In genomic region chr16:74031551-74031950, GRCh38 we compare ENCODE assay signal across 16 cellular contexts.
DNase-seq lines count a peak whose midpoint lies in the region; ATAC-seq and TF ChIP-seq lines count a peak whose summit lies in the region.
"Had no signal": no experiment of that assay in that cellular context is flagged by ENCODE, and none has a peak within 500 bp of the region (broad histone marks: within the 10 kb centered on the region; RNA-seq: fewer than 3 reads in every experiment).

No MANE protein-coding gene starts in this region.

- H3K4me3 Mint-ChIP-seq in endodermal cell: no peak overlapping the region
- H3K4me3 Mint-ChIP-seq in CD8-positive, alpha-beta T cell: no peak overlapping the region
- H3K4me3 Mint-ChIP-seq: CD4-positive, alpha-beta T cell; HFFc6 had no signal

- H3K9me3 ChIP-seq in DND-41 (ENCODE audit: insufficient read depth, low read length, severe bottlenecking) (no peaks in the 10 kb centered on the region), HUES48 (ENCODE audit: control insufficient read depth, insufficient read depth, low read length) (no peaks in the 10 kb centered on the region), endodermal cell (ENCODE audit: control insufficient read depth, low read length) (no peaks in the 10 kb centered on the region), neural cell (ENCODE audit: low read length) (no peaks in the 10 kb centered on the region)
- H3K9me3 ChIP-seq in CD8-positive, alpha-beta T cell (ENCODE audit: low read length): no peaks in the 10 kb centered on the region
- H3K9me3 ChIP-seq: BLaER1 had no signal

- TF ChIP-seq EP300 in neural cell (conservative IDR thresholded peaks at IDR 0.05; ENCODE audit: poor library complexity, severe bottlenecking): no peak

- no peak for ATAC-seq in DND-41 (ENCODE audit: insufficient read depth, low read depth)
- no peak for ATAC-seq in CD8-positive, alpha-beta T cell

- no peaks in the 10 kb centered on the region for H3K36me3 Mint-ChIP-seq in endodermal cell (ENCODE audit: low read depth)
- H3K36me3 Mint-ChIP-seq in CD8-positive, alpha-beta T cell: no peaks in the 10 kb centered on the region

- H3K4me2 ChIP-seq in DND-41 (ENCODE audit: insufficient read depth, low read length) (no peak overlapping the region), neural cell (ENCODE audit: low read length) (no peak overlapping the region)
- H3K4me2 ChIP-seq: BLaER1 had no signal

- H3K79me2 ChIP-seq in DND-41 (ENCODE audit: insufficient read depth, low read length) (no peaks in the 10 kb centered on the region), neural cell (replicated peaks; ENCODE audit: insufficient read depth, low read length) (peaks cover 32% of the 10 kb centered on the region)

- H4K20me1 ChIP-seq in DND-41 (ENCODE audit: insufficient read depth, low read length) (no peaks in the 10 kb centered on the region), neural cell (ENCODE audit: insufficient read depth) (no peaks in the 10 kb centered on the region)
- H4K20me1 ChIP-seq: BLaER1 had no signal

- peaks cover 24% of the 10 kb centered on the region for H3K4me1 ChIP-seq in DND-41 (ENCODE audit: insufficient read depth, low read length)
- peaks cover 90% of the 10 kb centered on the region for H3K4me1 ChIP-seq in HUES48 (ENCODE audit: control insufficient read depth, insufficient read depth, low read length)
- H3K4me1 ChIP-seq in endodermal cell (ENCODE audit: control insufficient read depth, insufficient read depth, low read length): peaks cover 4% of the 10 kb centered on the region
- no peaks in the 10 kb centered on the region for H3K4me1 ChIP-seq in CD8-positive, alpha-beta T cell (ENCODE audit: insufficient read depth, low read length)

- H3K27ac Mint-ChIP-seq in endodermal cell: no peak overlapping the region
- no peak overlapping the region for H3K27ac Mint-ChIP-seq in CD8-positive, alpha-beta T cell
- H3K27ac Mint-ChIP-seq: CD4-positive, alpha-beta T cell; HFFc6 had no signal

- 73 to 83% methylated on average over 4 of the region's 4 CpGs for WGBS in endodermal cell (ENCODE audit: insufficient coverage in 1 of 2, insufficient read length in 1 of 2), 2 experiments

- H3K27me3 ChIP-seq in DND-41 (ENCODE audit: insufficient read depth, low read length, poor library complexity) (no peaks in the 10 kb centered on the region), HUES48 (ENCODE audit: control insufficient read depth, insufficient read depth, low read length) (no peaks in the 10 kb centered on the region), endodermal cell (ENCODE audit: control insufficient read depth, insufficient read depth, low read length, poor library complexity, severe bottlenecking) (no peaks in the 10 kb centered on the region), neural cell (ENCODE audit: insufficient read depth, low read depth, low read length) (no peaks in the 10 kb centered on the region)
- no peaks in the 10 kb centered on the region for H3K27me3 ChIP-seq in CD8-positive, alpha-beta T cell (ENCODE audit: insufficient read depth, low read length)
- H3K27me3 ChIP-seq: BLaER1 had no signal

- peaks cover 43% of the 10 kb centered on the region for H3K4me1 Mint-ChIP-seq in endodermal cell
- H3K4me1 Mint-ChIP-seq in CD8-positive, alpha-beta T cell (ENCODE audit: low read depth): no peaks in the 10 kb centered on the region

- no peaks in the 10 kb centered on the region for H3K9me2 ChIP-seq in neural cell (ENCODE audit: insufficient read depth, low read length)

- no peaks in the 10 kb centered on the region for H3K9me3 Mint-ChIP-seq in endodermal cell
- H3K9me3 Mint-ChIP-seq in CD8-positive, alpha-beta T cell: no peaks in the 10 kb centered on the region
- H3K9me3 Mint-ChIP-seq: CD4-positive, alpha-beta T cell; HFFc6 had no signal

- H3K27me3 Mint-ChIP-seq in endodermal cell (ENCODE audit: insufficient read depth): no peaks in the 10 kb centered on the region
- no peaks in the 10 kb centered on the region for H3K27me3 Mint-ChIP-seq in CD8-positive, alpha-beta T cell (ENCODE audit: low read depth)
- H3K27me3 Mint-ChIP-seq: CD4-positive, alpha-beta T cell had no signal

- DNase-seq in DND-41 (no peak), endodermal cell (no peak), NCI-H2227 treated with DMSO at 0.1 percent for 48 hours (lab: John Stamatoyannopoulos, UW) (no peak), mucosa of gallbladder (ENCODE audit: low spot score) (no peak)
- DNase-seq in CD8-positive, alpha-beta T cell: no peak
- DNase-seq: 8988T; AML-193; CD4-positive, alpha-beta T cell; DMS79; EL; GM23248; HCEC 1CT; HFFc6 had no signal

- no peak for TF ChIP-seq CTCF in DND-41 (IDR thresholded peaks at IDR 0.05; ENCODE audit: borderline replicate concordance, extremely low read depth, low read length, poor library complexity, severe bottlenecking)
- no peak for TF ChIP-seq CTCF in endodermal cell (conservative IDR thresholded peaks at IDR 0.05)
- TF ChIP-seq CTCF in neural cell (IDR thresholded peaks at IDR 0.05; ENCODE audit: poor library complexity, severe bottlenecking): no peak
- TF ChIP-seq CTCF in CD8-positive, alpha-beta T cell (IDR thresholded peaks at IDR 0.05): no peak

- intact Hi-C loops in CD8-positive, alpha-beta T cell (cut with DNase I, micrococcal nuclease): loop anchor here in 1 of 2 experiments (10.0 kb wide), 2 partner anchors 1907 to 1967 kb away; partner anchors contain the start of gene HPR

- H3F3A ChIP-seq in neural cell (ENCODE audit: insufficient read depth, low read length, poor library complexity, severe bottlenecking): peaks cover 10% of the 10 kb centered on the region

- POLR2A ChIA-PET in CD8-positive, alpha-beta T cell (lab: Charles Lee): no interaction called here

- CTCF ChIA-PET in CD8-positive, alpha-beta T cell (lab: Charles Lee): no interaction called here

- H3K36me3 ChIP-seq in DND-41 (ENCODE audit: insufficient read depth, low read length): no peaks in the 10 kb centered on the region
- H3K36me3 ChIP-seq in HUES48 (ENCODE audit: control insufficient read depth, insufficient read depth, low read length): no peaks in the 10 kb centered on the region
- H3K36me3 ChIP-seq in endodermal cell (ENCODE audit: control insufficient read depth, insufficient read depth, low read length): no peaks in the 10 kb centered on the region
- no peaks in the 10 kb centered on the region for H3K36me3 ChIP-seq in neural cell (ENCODE audit: insufficient read depth, low read length)
- H3K36me3 ChIP-seq in CD8-positive, alpha-beta T cell (ENCODE audit: insufficient read depth, low read length): no peaks in the 10 kb centered on the region
- H3K36me3 ChIP-seq: BLaER1 had no signal

- H2AFZ ChIP-seq in DND-41 (ENCODE audit: low read depth, low read length): 0 out of 2 replicates have a peak overlapping the region, but pooled peaks have one; percentile 8
- H2AFZ ChIP-seq in neural cell (ENCODE audit: low read depth, low read length): no peak overlapping the region
- H2AFZ ChIP-seq: GM23248 had no signal

- H3K27ac ChIP-seq in DND-41 (ENCODE audit: low read length): no peak overlapping the region
- H3K27ac ChIP-seq in HUES48 (ENCODE audit: low read depth, low read length): peak overlapping the region; percentile 73
- H3K27ac ChIP-seq in endodermal cell (ENCODE audit: low read depth, low read length): peak overlapping the region; percentile 87
- H3K27ac ChIP-seq in neural cell (ENCODE audit: low read length): peak overlapping the region; percentile 77
- H3K27ac ChIP-seq in CD8-positive, alpha-beta T cell (ENCODE audit: low read depth, low read length): no peak overlapping the region
- H3K27ac ChIP-seq: BLaER1, GM23248 had no signal

- H3K9ac ChIP-seq in DND-41 (ENCODE audit: low read depth, low read length): no peak overlapping the region
- H3K9ac ChIP-seq in HUES48 (ENCODE audit: low read depth, low read length): no peak overlapping the region
- no peak overlapping the region for H3K9ac ChIP-seq in endodermal cell (ENCODE audit: extremely low read depth, low read length, poor library complexity, severe bottlenecking)
- H3K9ac ChIP-seq in neural cell (ENCODE audit: low read length): peak overlapping the region; percentile 38
- H3K9ac ChIP-seq: BLaER1, GM23248 had no signal

- no peak overlapping the region for H3K4me3 ChIP-seq in DND-41 (ENCODE audit: low read depth in 1 of 2, low read length in 2 of 2)
- no peak overlapping the region for H3K4me3 ChIP-seq in HUES48 (ENCODE audit: low read depth, low read length)
- no peak overlapping the region for H3K4me3 ChIP-seq in endodermal cell (ENCODE audit: low read length)
- H3K4me3 ChIP-seq in neural cell (ENCODE audit: low read length): no peak overlapping the region
- H3K4me3 ChIP-seq in CD8-positive, alpha-beta T cell (ENCODE audit: low read depth, low read length): no peak overlapping the region
- H3K4me3 ChIP-seq: BLaER1, GM23248 had no signal

- TF ChIP-seq RAD21 in neural cell (conservative IDR thresholded peaks at IDR 0.05): no peak

TF ChIP-seq in neural cell, 6 proteins besides CTCF, POLR2A, EP300 and RAD21 (continues in another document):
- TF ChIP-seq EZH2 (IDR thresholded peaks at IDR 0.05; ENCODE audit: borderline replicate concordance, insufficient read depth, low read length, poor library complexity, severe bottlenecking): no peak
- no peak for TF ChIP-seq MXI1 (conservative IDR thresholded peaks at IDR 0.05; ENCODE audit: poor library complexity, severe bottlenecking)
- TF ChIP-seq, protein P1, sequence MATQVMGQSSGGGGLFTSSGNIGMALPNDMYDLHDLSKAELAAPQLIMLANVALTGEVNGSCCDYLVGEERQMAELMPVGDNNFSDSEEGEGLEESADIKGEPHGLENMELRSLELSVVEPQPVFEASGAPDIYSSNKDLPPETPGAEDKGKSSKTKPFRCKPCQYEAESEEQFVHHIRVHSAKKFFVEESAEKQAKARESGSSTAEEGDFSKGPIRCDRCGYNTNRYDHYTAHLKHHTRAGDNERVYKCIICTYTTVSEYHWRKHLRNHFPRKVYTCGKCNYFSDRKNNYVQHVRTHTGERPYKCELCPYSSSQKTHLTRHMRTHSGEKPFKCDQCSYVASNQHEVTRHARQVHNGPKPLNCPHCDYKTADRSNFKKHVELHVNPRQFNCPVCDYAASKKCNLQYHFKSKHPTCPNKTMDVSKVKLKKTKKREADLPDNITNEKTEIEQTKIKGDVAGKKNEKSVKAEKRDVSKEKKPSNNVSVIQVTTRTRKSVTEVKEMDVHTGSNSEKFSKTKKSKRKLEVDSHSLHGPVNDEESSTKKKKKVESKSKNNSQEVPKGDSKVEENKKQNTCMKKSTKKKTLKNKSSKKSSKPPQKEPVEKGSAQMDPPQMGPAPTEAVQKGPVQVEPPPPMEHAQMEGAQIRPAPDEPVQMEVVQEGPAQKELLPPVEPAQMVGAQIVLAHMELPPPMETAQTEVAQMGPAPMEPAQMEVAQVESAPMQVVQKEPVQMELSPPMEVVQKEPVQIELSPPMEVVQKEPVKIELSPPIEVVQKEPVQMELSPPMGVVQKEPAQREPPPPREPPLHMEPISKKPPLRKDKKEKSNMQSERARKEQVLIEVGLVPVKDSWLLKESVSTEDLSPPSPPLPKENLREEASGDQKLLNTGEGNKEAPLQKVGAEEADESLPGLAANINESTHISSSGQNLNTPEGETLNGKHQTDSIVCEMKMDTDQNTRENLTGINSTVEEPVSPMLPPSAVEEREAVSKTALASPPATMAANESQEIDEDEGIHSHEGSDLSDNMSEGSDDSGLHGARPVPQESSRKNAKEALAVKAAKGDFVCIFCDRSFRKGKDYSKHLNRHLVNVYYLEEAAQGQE (IDR thresholded peaks at IDR 0.05; ENCODE audit: borderline replicate concordance): no peak
- TF ChIP-seq SMC3 (conservative IDR thresholded peaks at IDR 0.05; ENCODE audit: poor library complexity): no peak

Comparison
In these comparisons a context has a peak if more than half of its experiments do, and no peak if none do; other contexts are left out.
1. H3K27ac ChIP-seq: peak in HUES48 (single experiment), endodermal cell (single experiment) and neural cell (single experiment); none in DND-41 (single experiment) and CD8-positive, alpha-beta T cell (single experiment).